ENCODE assay signal across 30 cellular contexts in genomic region chr3:18228060-18228459, GRCh38.
"Had no signal": no experiment of that assay in that cellular context is flagged by ENCODE, and none has a peak within 500 bp of the region (broad histone marks: within the 10 kb centered on the region; RNA-seq: fewer than 3 reads in every experiment).

No MANE protein-coding gene starts in this region.

- ATAC-seq: esophagus mucosa, gastrocnemius medialis, heart left ventricle, left cardiac atrium, left lung, sciatic nerve had no signal

- H3K4me3 Mint-ChIP-seq: dendritic cell treated with granulocyte-macrophage colony-stimulating factor and Interleukin-4, amounts not matched to agents 40 ng/mL and 50 ng/mL, for 4 days; endodermal cell; nephron; neural progenitor cell had no signal

- H3K36me3 Mint-ChIP-seq: neural progenitor cell had no signal

- H3K4me2 ChIP-seq: hepatocyte, neural progenitor cell, smooth muscle cell had no signal

- H3K36me3 ChIP-seq: colonic mucosa, gastrocnemius medialis, heart left ventricle, left lung, neural progenitor cell, prostate gland, right atrium auricular region, stomach, thyroid gland, vagina had no signal

- H3K79me2 ChIP-seq: hepatocyte had no signal

- H3K9me3 ChIP-seq: colonic mucosa, gastrocnemius medialis, heart left ventricle, left lung, prostate gland, right atrium auricular region, stomach, thyroid gland, vagina had no signal

- H3K9ac ChIP-seq: neural progenitor cell had no signal

- DNase-seq: colonic mucosa; effector CD8-positive, alpha-beta T cell; endodermal cell; foreskin fibroblast; gastrocnemius medialis; heart left ventricle; kidney; left cardiac atrium; left lung; mesendoderm; midbrain; stimulated activated CD4-positive, alpha-beta T cell treated with anti-CD3 and anti-CD28 coated beads, Interleukin-12 subunit alpha, Interleukin-12 subunit beta, amount 100 ng/mL, for 4 hours; stimulated activated CD4-positive, alpha-beta T cell treated with anti-CD3 and anti-CD28 coated beads, Interleukin-1b, Interleukin-23, amount 100 ng/mL, for 48 hours; stimulated activated CD4-positive, alpha-beta T cell treated with anti-CD3 and anti-CD28 coated beads, Interleukin-4, amount 100 ng/mL, for 1 hour; stimulated activated CD8-positive, alpha-beta memory T cell treated with anti-CD3 and anti-CD28 coated beads, Interleukin-4, amount 100 ng/mL, for 48 hours; stimulated activated naive CD4-positive, alpha-beta T cell treated with Interleukin-2 at 50 U/mL for 16 hours; stomach; thyroid gland; trophoblast cell had no signal

- H3K4me3 ChIP-seq: colonic mucosa, gastrocnemius medialis, heart left ventricle, hepatocyte, left lung, neural progenitor cell, prostate gland, right atrium auricular region, smooth muscle cell, stomach, thyroid gland, vagina had no signal

- H2AFZ ChIP-seq: hepatocyte, neural progenitor cell had no signal

- H3K9me3 Mint-ChIP-seq: dendritic cell treated with granulocyte-macrophage colony-stimulating factor and Interleukin-4, amounts not matched to agents 40 ng/mL and 50 ng/mL, for 4 days; endodermal cell; nephron; neural progenitor cell had no signal

- H3K27me3 Mint-ChIP-seq: dendritic cell treated with granulocyte-macrophage colony-stimulating factor and Interleukin-4, amounts not matched to agents 40 ng/mL and 50 ng/mL, for 4 days had no signal

- H3K4me1 Mint-ChIP-seq: neural progenitor cell had no signal

- H3K4me1 ChIP-seq: colonic mucosa, gastrocnemius medialis, heart left ventricle, left lung, prostate gland, right atrium auricular region, stomach, thyroid gland, vagina had no signal

- H3K27me3 ChIP-seq: colonic mucosa, gastrocnemius medialis, heart left ventricle, hepatocyte, left lung, right atrium auricular region, stomach, thyroid gland, vagina had no signal

- H3K27ac Mint-ChIP-seq: dendritic cell treated with granulocyte-macrophage colony-stimulating factor and Interleukin-4, amounts not matched to agents 40 ng/mL and 50 ng/mL, for 4 days; endodermal cell; nephron; neural progenitor cell had no signal

- H3K27ac ChIP-seq: colonic mucosa, epithelial cell of prostate, gastrocnemius medialis, heart left ventricle, hepatocyte, left lung, neural progenitor cell, prostate gland, right atrium auricular region, stomach, thyroid gland, vagina had no signal
